ENCODE assay signal across 1 cellular context in genomic region chr12:104201238-104202001, GRCh38.
TF ChIP-seq lines count a peak whose summit lies in the region.

No MANE protein-coding gene starts in this region.

TF ChIP-seq in HCT116, 20 proteins besides CTCF, POLR2A, EP300 and RAD21 (continued from another document):
- TF ChIP-seq REST (IDR thresholded peaks at IDR 0.05; ENCODE audit: low read depth) (no peak), EZH2 (IDR thresholded peaks at IDR 0.05) (no peak), FOSL1 (IDR thresholded peaks at IDR 0.05; ENCODE audit: low read depth) (no peak), ZBTB33 (IDR thresholded peaks at IDR 0.05; ENCODE audit: extremely low read depth, insufficient replicate concordance, low read length) (no peak), EGR1 (IDR thresholded peaks at IDR 0.05; ENCODE audit: low read depth) (no peak), SRF (IDR thresholded peaks at IDR 0.05; ENCODE audit: low read depth) (no peak), CEBPB (IDR thresholded peaks at IDR 0.05; ENCODE audit: low read depth) (no peak), TCF7L2 (IDR thresholded peaks at IDR 0.05; ENCODE audit: borderline replicate concordance, extremely low read depth, insufficient read depth, insufficient read length) (no peak)
